1 cellular context compared by ENCODE assay signal in the genomic region with DNA sequence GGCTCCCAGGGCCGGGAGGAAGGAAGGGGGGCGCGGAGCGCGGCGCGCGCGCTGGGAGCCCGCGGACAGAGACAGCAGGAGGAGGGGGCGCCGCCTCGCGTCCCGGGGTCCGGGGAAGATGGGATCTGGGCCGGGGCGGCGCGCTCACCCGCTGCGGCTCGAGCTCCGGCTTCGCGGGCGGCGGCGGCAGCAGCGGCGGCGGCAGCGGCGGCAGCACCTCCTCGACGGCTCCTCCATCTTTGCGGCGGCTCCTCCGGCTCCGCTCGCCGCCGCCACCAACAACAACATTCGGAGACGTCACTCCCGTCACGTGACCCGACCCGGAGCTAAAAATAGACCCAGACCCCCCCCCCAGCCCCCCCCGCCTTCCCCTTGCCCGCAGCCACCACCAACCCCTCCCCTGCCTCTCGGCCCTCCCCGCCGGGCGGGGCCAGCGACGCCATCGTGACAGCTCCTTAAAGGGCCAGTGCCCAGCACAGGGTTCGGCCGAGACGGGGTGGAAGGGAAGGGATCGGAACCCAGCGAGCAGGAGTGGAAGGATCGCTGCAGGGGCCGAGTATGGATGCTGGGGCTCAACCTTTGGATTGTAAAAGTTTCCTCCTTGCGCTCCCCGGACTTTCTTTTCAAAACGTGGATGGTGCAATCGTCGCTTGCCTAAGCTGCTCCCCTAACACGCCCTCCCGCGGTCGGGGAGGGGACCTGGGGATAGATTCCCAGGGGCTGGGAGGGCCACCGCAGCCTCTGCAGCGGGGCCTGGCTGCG.
TF ChIP-seq lines count a peak whose summit lies in the region.

A gene (minus strand): TSS at position 286 of the 762 bp plus-strand sequence. CDS start 6,126 bp downstream, outside the sequence.

TF ChIP-seq in HEK293, 187 proteins besides CTCF, POLR2A, EP300 and RAD21 (continued from another document and continues in another):
- TF ChIP-seq, protein P1, sequence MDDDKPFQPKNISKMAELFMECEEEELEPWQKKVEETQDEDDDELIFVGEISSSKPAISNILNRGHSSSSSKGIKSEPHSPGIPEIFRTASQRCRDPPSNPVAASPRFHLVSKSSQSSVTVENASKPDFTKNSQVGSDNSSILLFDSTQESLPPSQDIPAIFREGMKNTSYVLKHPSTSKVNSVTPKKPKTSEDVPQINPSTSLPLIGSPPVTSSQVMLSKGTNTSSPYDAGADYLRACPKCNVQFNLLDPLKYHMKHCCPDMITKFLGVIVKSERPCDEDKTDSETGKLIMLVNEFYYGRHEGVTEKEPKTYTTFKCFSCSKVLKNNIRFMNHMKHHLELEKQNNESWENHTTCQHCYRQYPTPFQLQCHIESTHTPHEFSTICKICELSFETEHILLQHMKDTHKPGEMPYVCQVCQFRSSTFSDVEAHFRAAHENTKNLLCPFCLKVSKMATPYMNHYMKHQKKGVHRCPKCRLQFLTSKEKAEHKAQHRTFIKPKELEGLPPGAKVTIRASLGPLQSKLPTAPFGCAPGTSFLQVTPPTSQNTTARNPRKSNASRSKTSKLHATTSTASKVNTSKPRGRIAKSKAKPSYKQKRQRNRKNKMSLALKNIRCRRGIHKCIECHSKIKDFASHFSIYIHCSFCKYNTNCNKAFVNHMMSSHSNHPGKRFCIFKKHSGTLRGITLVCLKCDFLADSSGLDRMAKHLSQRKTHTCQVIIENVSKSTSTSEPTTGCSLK (tag by site-specific recombination; IDR thresholded peaks at IDR 0.05) = no peak
- TF ChIP-seq ZNF324 (tag by site-specific recombination; IDR thresholded peaks at IDR 0.05) = peak; percentile 66; the same call in 1 of the 2 replicates
- TF ChIP-seq ZNF670 (tag by site-specific recombination; IDR thresholded peaks at IDR 0.05; ENCODE audit: low read depth) = no peak
- TF ChIP-seq ZNF214 (tag by site-specific recombination; IDR thresholded peaks at IDR 0.05; ENCODE audit: borderline replicate concordance) = no peak
- TF ChIP-seq SP7 (tag by site-specific recombination; IDR thresholded peaks at IDR 0.05) = peak; percentile 74; the same call in 1 of the 2 replicates
- TF ChIP-seq ZNF48 (tag by site-specific recombination; IDR thresholded peaks at IDR 0.05) = no peak
- peak; percentile 91 for TF ChIP-seq ZNF2 (tag by site-specific recombination; IDR thresholded peaks at IDR 0.05)
- TF ChIP-seq ZNF416 (tag by site-specific recombination; IDR thresholded peaks at IDR 0.05) = no peak
- no peak for TF ChIP-seq ZNF660 (tag by site-specific recombination; IDR thresholded peaks at IDR 0.05)
- TF ChIP-seq ZNF701 (tag by site-specific recombination; IDR thresholded peaks at IDR 0.05) = no peak
- no peak for TF ChIP-seq GLI2 (tag by site-specific recombination; IDR thresholded peaks at IDR 0.05; ENCODE audit: borderline replicate concordance, low read depth)
- TF ChIP-seq ZNF341 (tag by site-specific recombination; IDR thresholded peaks at IDR 0.05; ENCODE audit: low read depth) = peak; percentile 67; the same call in 1 of the 2 replicates
- TF ChIP-seq ZNF473 (tag by site-specific recombination; IDR thresholded peaks at IDR 0.05) = no peak
- TF ChIP-seq PRDM1 (tag by site-specific recombination; IDR thresholded peaks at IDR 0.05) = peak; percentile 20; the same call in 1 of the 2 replicates
- TF ChIP-seq, protein P2, sequence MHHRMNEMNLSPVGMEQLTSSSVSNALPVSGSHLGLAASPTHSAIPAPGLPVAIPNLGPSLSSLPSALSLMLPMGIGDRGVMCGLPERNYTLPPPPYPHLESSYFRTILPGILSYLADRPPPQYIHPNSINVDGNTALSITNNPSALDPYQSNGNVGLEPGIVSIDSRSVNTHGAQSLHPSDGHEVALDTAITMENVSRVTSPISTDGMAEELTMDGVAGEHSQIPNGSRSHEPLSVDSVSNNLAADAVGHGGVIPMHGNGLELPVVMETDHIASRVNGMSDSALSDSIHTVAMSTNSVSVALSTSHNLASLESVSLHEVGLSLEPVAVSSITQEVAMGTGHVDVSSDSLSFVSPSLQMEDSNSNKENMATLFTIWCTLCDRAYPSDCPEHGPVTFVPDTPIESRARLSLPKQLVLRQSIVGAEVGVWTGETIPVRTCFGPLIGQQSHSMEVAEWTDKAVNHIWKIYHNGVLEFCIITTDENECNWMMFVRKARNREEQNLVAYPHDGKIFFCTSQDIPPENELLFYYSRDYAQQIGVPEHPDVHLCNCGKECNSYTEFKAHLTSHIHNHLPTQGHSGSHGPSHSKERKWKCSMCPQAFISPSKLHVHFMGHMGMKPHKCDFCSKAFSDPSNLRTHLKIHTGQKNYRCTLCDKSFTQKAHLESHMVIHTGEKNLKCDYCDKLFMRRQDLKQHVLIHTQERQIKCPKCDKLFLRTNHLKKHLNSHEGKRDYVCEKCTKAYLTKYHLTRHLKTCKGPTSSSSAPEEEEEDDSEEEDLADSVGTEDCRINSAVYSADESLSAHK (tag by site-specific recombination; IDR thresholded peaks at IDR 0.05) = no peak
- TF ChIP-seq, protein P3, sequence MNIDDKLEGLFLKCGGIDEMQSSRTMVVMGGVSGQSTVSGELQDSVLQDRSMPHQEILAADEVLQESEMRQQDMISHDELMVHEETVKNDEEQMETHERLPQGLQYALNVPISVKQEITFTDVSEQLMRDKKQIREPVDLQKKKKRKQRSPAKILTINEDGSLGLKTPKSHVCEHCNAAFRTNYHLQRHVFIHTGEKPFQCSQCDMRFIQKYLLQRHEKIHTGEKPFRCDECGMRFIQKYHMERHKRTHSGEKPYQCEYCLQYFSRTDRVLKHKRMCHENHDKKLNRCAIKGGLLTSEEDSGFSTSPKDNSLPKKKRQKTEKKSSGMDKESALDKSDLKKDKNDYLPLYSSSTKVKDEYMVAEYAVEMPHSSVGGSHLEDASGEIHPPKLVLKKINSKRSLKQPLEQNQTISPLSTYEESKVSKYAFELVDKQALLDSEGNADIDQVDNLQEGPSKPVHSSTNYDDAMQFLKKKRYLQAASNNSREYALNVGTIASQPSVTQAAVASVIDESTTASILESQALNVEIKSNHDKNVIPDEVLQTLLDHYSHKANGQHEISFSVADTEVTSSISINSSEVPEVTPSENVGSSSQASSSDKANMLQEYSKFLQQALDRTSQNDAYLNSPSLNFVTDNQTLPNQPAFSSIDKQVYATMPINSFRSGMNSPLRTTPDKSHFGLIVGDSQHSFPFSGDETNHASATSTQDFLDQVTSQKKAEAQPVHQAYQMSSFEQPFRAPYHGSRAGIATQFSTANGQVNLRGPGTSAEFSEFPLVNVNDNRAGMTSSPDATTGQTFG (tag by site-specific recombination; IDR thresholded peaks at IDR 0.05; ENCODE audit: borderline replicate concordance) = no peak
- TF ChIP-seq, protein P4, sequence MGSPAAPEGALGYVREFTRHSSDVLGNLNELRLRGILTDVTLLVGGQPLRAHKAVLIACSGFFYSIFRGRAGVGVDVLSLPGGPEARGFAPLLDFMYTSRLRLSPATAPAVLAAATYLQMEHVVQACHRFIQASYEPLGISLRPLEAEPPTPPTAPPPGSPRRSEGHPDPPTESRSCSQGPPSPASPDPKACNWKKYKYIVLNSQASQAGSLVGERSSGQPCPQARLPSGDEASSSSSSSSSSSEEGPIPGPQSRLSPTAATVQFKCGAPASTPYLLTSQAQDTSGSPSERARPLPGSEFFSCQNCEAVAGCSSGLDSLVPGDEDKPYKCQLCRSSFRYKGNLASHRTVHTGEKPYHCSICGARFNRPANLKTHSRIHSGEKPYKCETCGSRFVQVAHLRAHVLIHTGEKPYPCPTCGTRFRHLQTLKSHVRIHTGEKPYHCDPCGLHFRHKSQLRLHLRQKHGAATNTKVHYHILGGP (tag by site-specific recombination; IDR thresholded peaks at IDR 0.05) = no peak
- TF ChIP-seq ZNF223 (tag by site-specific recombination; IDR thresholded peaks at IDR 0.05) = no peak
- no peak for TF ChIP-seq ZNF423 (tag by site-specific recombination; IDR thresholded peaks at IDR 0.05)
- 0 out of 2 replicates have a peak, but pooled peaks have one; percentile 33 for TF ChIP-seq ZNF610 (tag by site-specific recombination; IDR thresholded peaks at IDR 0.05; ENCODE audit: borderline replicate concordance)
- no peak for TF ChIP-seq ZSCAN16 (tag by site-specific recombination; IDR thresholded peaks at IDR 0.05)
- no peak for TF ChIP-seq ZNF114 (tag by site-specific recombination; IDR thresholded peaks at IDR 0.05)
- no peak for TF ChIP-seq ZNF248 (tag by site-specific recombination; IDR thresholded peaks at IDR 0.05)
- TF ChIP-seq ZFP37 (tag by site-specific recombination; IDR thresholded peaks at IDR 0.05) = no peak
- TF ChIP-seq ZNF768 (tag by site-specific recombination; IDR thresholded peaks at IDR 0.05) = no peak
- TF ChIP-seq, protein P5, sequence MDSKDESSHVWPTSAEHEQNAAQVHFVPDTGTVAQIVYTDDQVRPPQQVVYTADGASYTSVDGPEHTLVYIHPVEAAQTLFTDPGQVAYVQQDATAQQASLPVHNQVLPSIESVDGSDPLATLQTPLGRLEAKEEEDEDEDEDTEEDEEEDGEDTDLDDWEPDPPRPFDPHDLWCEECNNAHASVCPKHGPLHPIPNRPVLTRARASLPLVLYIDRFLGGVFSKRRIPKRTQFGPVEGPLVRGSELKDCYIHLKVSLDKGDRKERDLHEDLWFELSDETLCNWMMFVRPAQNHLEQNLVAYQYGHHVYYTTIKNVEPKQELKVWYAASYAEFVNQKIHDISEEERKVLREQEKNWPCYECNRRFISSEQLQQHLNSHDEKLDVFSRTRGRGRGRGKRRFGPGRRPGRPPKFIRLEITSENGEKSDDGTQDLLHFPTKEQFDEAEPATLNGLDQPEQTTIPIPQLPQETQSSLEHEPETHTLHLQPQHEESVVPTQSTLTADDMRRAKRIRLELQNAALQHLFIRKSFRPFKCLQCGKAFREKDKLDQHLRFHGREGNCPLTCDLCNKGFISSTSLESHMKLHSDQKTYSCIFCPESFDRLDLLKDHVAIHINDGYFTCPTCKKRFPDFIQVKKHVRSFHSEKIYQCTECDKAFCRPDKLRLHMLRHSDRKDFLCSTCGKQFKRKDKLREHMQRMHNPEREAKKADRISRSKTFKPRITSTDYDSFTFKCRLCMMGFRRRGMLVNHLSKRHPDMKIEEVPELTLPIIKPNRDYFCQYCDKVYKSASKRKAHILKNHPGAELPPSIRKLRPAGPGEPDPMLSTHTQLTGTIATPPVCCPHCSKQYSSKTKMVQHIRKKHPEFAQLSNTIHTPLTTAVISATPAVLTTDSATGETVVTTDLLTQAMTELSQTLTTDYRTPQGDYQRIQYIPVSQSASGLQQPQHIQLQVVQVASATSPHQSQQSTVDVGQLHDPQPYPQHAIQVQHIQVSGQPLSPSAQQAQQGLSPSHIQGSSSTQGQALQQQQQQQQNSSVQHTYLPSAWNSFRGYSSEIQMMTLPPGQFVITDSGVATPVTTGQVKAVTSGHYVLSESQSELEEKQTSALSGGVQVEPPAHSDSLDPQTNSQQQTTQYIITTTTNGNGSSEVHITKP (tag by site-specific recombination; IDR thresholded peaks at IDR 0.05) = peak; percentile 88
- TF ChIP-seq, protein P6, sequence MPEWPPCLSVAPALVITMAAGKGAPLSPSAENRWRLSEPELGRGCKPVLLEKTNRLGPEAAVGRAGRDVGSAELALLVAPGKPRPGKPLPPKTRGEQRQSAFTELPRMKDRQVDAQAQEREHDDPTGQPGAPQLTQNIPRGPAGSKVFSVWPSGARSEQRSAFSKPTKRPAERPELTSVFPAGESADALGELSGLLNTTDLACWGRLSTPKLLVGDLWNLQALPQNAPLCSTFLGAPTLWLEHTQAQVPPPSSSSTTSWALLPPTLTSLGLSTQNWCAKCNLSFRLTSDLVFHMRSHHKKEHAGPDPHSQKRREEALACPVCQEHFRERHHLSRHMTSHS (tag by site-specific recombination; IDR thresholded peaks at IDR 0.05) = no peak
- TF ChIP-seq ZBTB7A (tag by site-specific recombination; IDR thresholded peaks at IDR 0.05; ENCODE audit: low read depth) = no peak
- TF ChIP-seq ZNF404 (tag by site-specific recombination; IDR thresholded peaks at IDR 0.05) = no peak
- TF ChIP-seq, protein P7, sequence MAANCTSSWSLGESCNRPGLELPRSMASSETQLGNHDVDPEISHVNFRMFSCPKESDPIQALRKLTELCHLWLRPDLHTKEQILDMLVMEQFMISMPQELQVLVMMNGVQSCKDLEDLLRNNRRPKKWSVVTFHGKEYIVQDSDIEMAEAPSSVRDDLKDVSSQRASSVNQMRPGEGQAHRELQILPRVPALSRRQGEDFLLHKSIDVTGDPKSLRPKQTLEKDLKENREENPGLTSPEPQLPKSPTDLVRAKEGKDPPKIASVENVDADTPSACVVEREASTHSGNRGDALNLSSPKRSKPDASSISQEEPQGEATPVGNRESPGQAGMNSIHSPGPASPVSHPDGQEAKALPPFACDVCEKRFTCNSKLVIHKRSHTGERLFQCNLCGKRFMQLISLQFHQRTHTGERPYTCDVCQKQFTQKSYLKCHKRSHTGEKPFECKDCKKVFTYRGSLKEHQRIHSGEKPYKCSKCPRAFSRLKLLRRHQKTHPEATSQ (tag by site-specific recombination; IDR thresholded peaks at IDR 0.05) = no peak
- TF ChIP-seq, protein P8, sequence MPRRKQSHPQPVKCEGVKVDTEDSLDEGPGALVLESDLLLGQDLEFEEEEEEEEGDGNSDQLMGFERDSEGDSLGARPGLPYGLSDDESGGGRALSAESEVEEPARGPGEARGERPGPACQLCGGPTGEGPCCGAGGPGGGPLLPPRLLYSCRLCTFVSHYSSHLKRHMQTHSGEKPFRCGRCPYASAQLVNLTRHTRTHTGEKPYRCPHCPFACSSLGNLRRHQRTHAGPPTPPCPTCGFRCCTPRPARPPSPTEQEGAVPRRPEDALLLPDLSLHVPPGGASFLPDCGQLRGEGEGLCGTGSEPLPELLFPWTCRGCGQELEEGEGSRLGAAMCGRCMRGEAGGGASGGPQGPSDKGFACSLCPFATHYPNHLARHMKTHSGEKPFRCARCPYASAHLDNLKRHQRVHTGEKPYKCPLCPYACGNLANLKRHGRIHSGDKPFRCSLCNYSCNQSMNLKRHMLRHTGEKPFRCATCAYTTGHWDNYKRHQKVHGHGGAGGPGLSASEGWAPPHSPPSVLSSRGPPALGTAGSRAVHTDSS (tag by site-specific recombination; IDR thresholded peaks at IDR 0.05) = no peak
- TF ChIP-seq, protein P9, sequence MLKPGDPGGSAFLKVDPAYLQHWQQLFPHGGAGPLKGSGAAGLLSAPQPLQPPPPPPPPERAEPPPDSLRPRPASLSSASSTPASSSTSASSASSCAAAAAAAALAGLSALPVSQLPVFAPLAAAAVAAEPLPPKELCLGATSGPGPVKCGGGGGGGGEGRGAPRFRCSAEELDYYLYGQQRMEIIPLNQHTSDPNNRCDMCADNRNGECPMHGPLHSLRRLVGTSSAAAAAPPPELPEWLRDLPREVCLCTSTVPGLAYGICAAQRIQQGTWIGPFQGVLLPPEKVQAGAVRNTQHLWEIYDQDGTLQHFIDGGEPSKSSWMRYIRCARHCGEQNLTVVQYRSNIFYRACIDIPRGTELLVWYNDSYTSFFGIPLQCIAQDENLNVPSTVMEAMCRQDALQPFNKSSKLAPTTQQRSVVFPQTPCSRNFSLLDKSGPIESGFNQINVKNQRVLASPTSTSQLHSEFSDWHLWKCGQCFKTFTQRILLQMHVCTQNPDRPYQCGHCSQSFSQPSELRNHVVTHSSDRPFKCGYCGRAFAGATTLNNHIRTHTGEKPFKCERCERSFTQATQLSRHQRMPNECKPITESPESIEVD (tag by site-specific recombination; IDR thresholded peaks at IDR 0.05) = no peak
- TF ChIP-seq KLF8 (tag by site-specific recombination; IDR thresholded peaks at IDR 0.05) = peak; percentile 70
- no peak for TF ChIP-seq EGR2 (tag by site-specific recombination; IDR thresholded peaks at IDR 0.05; ENCODE audit: low read depth)
- no peak for TF ChIP-seq ZFP41 (tag by site-specific recombination; IDR thresholded peaks at IDR 0.05; ENCODE audit: borderline replicate concordance)
- TF ChIP-seq ZNF23 (tag by site-specific recombination; IDR thresholded peaks at IDR 0.05; ENCODE audit: borderline replicate concordance) = no peak
